In genomic region chr4:148749403-148749802, GRCh38 we compare ENCODE assay signal across 15 cellular contexts.
"Had no signal": no experiment of that assay in that cellular context is flagged by ENCODE, and none has a peak within 500 bp of the region (broad histone marks: within the 10 kb centered on the region; RNA-seq: fewer than 3 reads in every experiment).

No MANE protein-coding gene starts in this region.

- ATAC-seq: natural killer cell treated with Interleukin-12 subunit alpha and Interleukin-12 subunit beta and Interleukin-15 and Interleukin-18, amount 100 ng/mL, for 72 hours; sciatic nerve had no signal

- H3K36me3 ChIP-seq: cardiac muscle cell, stomach had no signal

- H3K27ac ChIP-seq: cardiac muscle cell, parathyroid adenoma, stomach, VCaP had no signal

- H3K9me3 ChIP-seq: stomach had no signal

- H3K9ac ChIP-seq: parathyroid adenoma had no signal

- H2AFZ ChIP-seq: parathyroid adenoma had no signal

- DNase-seq: activated CD4-positive, alpha-beta T cell treated with anti-CD3 and anti-CD28 coated beads, Interleukin-2, amount 50 U/mL, for 1 hour; activated CD4-positive, CD25-positive, alpha-beta regulatory T cell treated with anti-CD3 and anti-CD28 coated beads, Interleukin-2, amount 50 U/mL, for 72 hours; activated CD8-positive, alpha-beta memory T cell treated with anti-CD3 and anti-CD28 coated beads, Interleukin-2, amount 50 U/mL, for 4 hours; activated effector memory CD4-positive, alpha-beta T cell treated with Interleukin-2 at 50 U/mL for 16 hours; activated T-cell treated with anti-CD3 and anti-CD28 coated beads, Interleukin-2, amount 50 U/mL, for 48 hours; effector memory CD4-positive, alpha-beta T cell; head of caudate nucleus; stimulated activated CD4-positive, alpha-beta T cell treated with anti-CD3 and anti-CD28 coated beads, Interleukin-4, amount 100 ng/mL, for 1 hour; stomach had no signal

- H3K27me3 ChIP-seq: cardiac muscle cell, stomach had no signal

- H3K4me1 ChIP-seq: parathyroid adenoma, stomach had no signal

- H3K79me2 ChIP-seq: parathyroid adenoma had no signal

- H3K4me2 ChIP-seq: smooth muscle cell had no signal

- H3K4me3 ChIP-seq: cardiac muscle cell, smooth muscle cell, stomach had no signal
